In the genomic region with DNA sequence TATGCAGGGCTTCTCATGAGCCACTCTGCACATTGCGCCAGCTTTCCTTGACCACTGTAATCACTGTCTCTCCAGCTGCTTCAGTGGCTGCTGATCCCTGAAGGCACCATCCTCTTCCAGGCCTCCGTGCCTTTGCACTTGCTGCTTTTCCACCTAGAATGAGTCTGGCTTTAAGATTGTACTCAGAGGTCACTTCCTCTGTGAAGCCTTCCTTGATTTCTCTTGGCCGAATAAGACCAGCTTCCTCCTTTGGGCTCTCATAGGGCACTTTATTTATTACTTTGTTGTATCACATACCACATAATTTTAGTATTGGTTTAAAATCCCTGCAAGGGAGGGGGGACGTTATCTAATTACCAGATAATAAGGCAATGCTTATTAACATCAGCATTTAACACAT, we compare ENCODE assay signal across 9 cellular contexts. TPM values are rescaled to one million over a fixed set of nuclear protein-coding genes. Genes with fewer than 3 reads are reported as not detected.
"Had no signal": no experiment of that assay in that cellular context is flagged by ENCODE, and none has a peak within 500 bp of the region (broad histone marks: within the 10 kb centered on the region; RNA-seq: fewer than 3 reads in every experiment).

No MANE protein-coding gene starts in this region.

- H3K4me2 ChIP-seq: KMS-11 had no signal

- H3K4me3 Mint-ChIP-seq: IgD-negative memory B cell had no signal

- DNase-seq: IMR-90, KBM-7, KG1 had no signal

- H3K27ac Mint-ChIP-seq: IgD-negative memory B cell had no signal

- ATAC-seq: HepG2 had no signal

- FAIRE-seq: HepG2, HTR-8/SVneo had no signal

- H3K9ac ChIP-seq: KMS-11 had no signal

- H3K27ac ChIP-seq: HL-60, KMS-11 had no signal

- H3K9me3 Mint-ChIP-seq: IgD-negative memory B cell had no signal

RNA-seq across cellular contexts. Expression of gene CACNA1E, which starts 10.6 kb away (rescaled TPM):
- total RNA-seq: HepG2, HT-29, IMR-90 had no signal
- polyA plus RNA-seq: HepG2, IMR-90 had no signal
